ENCODE assay signal across 1 cellular context in the genomic region with DNA sequence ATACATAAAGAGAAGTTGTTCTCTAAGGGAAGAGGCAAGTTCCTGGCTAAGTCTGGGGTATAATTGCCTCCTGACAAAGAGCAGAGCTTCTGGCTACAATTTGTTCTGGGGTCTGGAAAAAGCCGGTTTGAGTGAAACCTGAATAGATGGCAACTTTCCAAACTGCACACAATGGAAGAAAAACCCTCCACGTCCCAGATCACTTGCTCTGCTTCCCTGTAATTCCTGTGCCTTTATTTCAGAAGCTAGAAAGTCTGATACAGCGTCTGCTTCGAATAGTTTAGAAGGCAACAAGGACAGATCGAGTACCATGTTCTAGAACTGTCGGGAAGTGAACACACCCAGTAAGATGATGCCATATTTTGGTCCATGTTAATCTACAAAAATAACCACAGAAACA.
TF ChIP-seq lines count a peak whose summit lies in the region.

No MANE protein-coding gene starts in this region.

TF ChIP-seq in endothelial cell of umbilical vein, 7 proteins besides CTCF, POLR2A, EP300 and RAD21:
- TF ChIP-seq GATA2 (IDR thresholded peaks at IDR 0.05; ENCODE audit: insufficient read depth, insufficient read length, low read depth, low read length) (no peak), POLR2AphosphoS5 (IDR thresholded peaks at IDR 0.05; ENCODE audit: insufficient read depth, low read depth, low read length) (no peak), JUN (IDR thresholded peaks at IDR 0.05; ENCODE audit: borderline replicate concordance, insufficient read depth, insufficient read length, low read depth) (no peak), FOS (IDR thresholded peaks at IDR 0.05; ENCODE audit: borderline replicate concordance, insufficient read depth, low read length) (no peak), MYC (IDR thresholded peaks at IDR 0.05; ENCODE audit: low read depth, low read length) (no peak), EZH2 (IDR thresholded peaks at IDR 0.05; ENCODE audit: borderline replicate concordance, low read depth, low read length, severe bottlenecking) (no peak)
- TF ChIP-seq, protein P1, sequence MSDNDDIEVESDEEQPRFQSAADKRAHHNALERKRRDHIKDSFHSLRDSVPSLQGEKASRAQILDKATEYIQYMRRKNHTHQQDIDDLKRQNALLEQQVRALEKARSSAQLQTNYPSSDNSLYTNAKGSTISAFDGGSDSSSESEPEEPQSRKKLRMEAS (IDR thresholded peaks at IDR 0.05; ENCODE audit: insufficient read depth, insufficient read length) = no peak
